11 cellular contexts compared by ENCODE assay signal in genomic region chr2:136874258-136874657, GRCh38.
A peak's percentile ranks its signal among the peaks of the same experiment; 100 is the strongest.
DNase-seq lines count a peak whose midpoint lies in the region; ATAC-seq and TF ChIP-seq lines count a peak whose summit lies in the region.
"Had no signal": no experiment of that assay in that cellular context is flagged by ENCODE, and none has a peak within 500 bp of the region (broad histone marks: within the 10 kb centered on the region; RNA-seq: fewer than 3 reads in every experiment).

No MANE protein-coding gene starts in this region.

- H3K27me3 ChIP-seq in BJ (ENCODE audit: control insufficient read depth, insufficient read depth, low read length) (no peaks in the 10 kb centered on the region), GM23248 (replicated peaks; ENCODE audit: insufficient read depth) (no peaks in the 10 kb centered on the region), foreskin keratinocyte (no peaks in the 10 kb centered on the region), body of pancreas (no peaks in the 10 kb centered on the region)

- H3K79me2 ChIP-seq in GM23248 (ENCODE audit: insufficient read depth): no peaks in the 10 kb centered on the region

- ATAC-seq in foreskin keratinocyte: no peak
- no peak for ATAC-seq in HG02610 (IDR thresholded peaks at IDR 0.05; ENCODE audit: unreplicated experiment)
- no peak for ATAC-seq in HG02938 (IDR thresholded peaks at IDR 0.05; ENCODE audit: unreplicated experiment)
- no peak for ATAC-seq in body of pancreas
- ATAC-seq: T-helper 17 cell had no signal

- no peaks in the 10 kb centered on the region for H3F3A ChIP-seq in GM23248 (ENCODE audit: insufficient read depth)

- POLR2A ChIA-PET in BJ (lab: Charles Lee): interaction anchor here (0.6 kb wide), 1 partner anchor 305 kb away, joined by 3 read pairs; no protein-coding TSS in a partner anchor

- in situ Hi-C loops in GM23248 (cut with MboI): no loop called here

- TF ChIP-seq POLR2A in body of pancreas (IDR thresholded peaks at IDR 0.05): no peak

- H3K9ac ChIP-seq in GM23248: no peak overlapping the region

- no peaks in the 10 kb centered on the region for H3K9me3 ChIP-seq in GM23248 (ENCODE audit: low read depth)
- no peaks in the 10 kb centered on the region for H3K9me3 ChIP-seq in body of pancreas

- no peak overlapping the region for H3K4me2 ChIP-seq in GM23248 (ENCODE audit: unreplicated experiment)

- TF ChIP-seq CTCF in BJ (IDR thresholded peaks at IDR 0.05; ENCODE audit: insufficient read depth, low read depth, low read length) (0 out of 2 replicates have a peak, but pooled peaks have one; percentile 17), foreskin keratinocyte (conservative IDR thresholded peaks at IDR 0.05) (peak; percentile 59), body of pancreas (IDR thresholded peaks at IDR 0.05) (no peak)

- H4K20me1 ChIP-seq in GM23248 (ENCODE audit: insufficient read depth): no peaks in the 10 kb centered on the region

- CTCF ChIA-PET in BJ (lab: Yijun Ruan, JAX): interaction anchor here (0.7 kb wide), 1 partner anchor 650 kb away, joined by 3 read pairs; no protein-coding TSS in a partner anchor

- WGBS in GM23248 (ENCODE audit: low coverage in 1 of 2, low lambda C conversion rate in 2 of 2, missing lambda C conversion rate in 2 of 2), 2 experiments: 25 to 29% methylated on average over 6 of the region's 6 CpGs
- 36 to 43% methylated on average over 6 of the region's 6 CpGs for WGBS in body of pancreas, 2 donors

- intact Hi-C loops in body of pancreas (cut with DNase I): no loop called here

- H3K4me3 ChIP-seq in BJ (ENCODE audit: low read depth, low read length) (no peak overlapping the region), GM23248 (no peak overlapping the region), body of pancreas (no peak overlapping the region)
- H3K4me3 ChIP-seq: lung had no signal

- H3K27ac ChIP-seq in GM23248 (no peak overlapping the region), foreskin keratinocyte (no peak overlapping the region), body of pancreas (no peak overlapping the region)

- H3K9me2 ChIP-seq in GM23248 (ENCODE audit: insufficient read depth): no peaks in the 10 kb centered on the region

- H3K4me1 ChIP-seq in GM23248 (ENCODE audit: insufficient read depth): no peaks in the 10 kb centered on the region
- H3K4me1 ChIP-seq in foreskin keratinocyte: no peaks in the 10 kb centered on the region
- H3K4me1 ChIP-seq in body of pancreas: no peaks in the 10 kb centered on the region

- H3K36me3 ChIP-seq in BJ (ENCODE audit: control insufficient read depth, insufficient read depth, low read length) (no peaks in the 10 kb centered on the region), GM23248 (ENCODE audit: low read depth) (no peaks in the 10 kb centered on the region), body of pancreas (replicated peaks in 1 of 2; ENCODE audit: insufficient read depth in 1 of 2, low read depth in 2 of 2) (no peaks in the 10 kb centered on the region)

- DNase-seq in BJ (ENCODE audit: low read depth) (no peak), GM23248 (peak; percentile 47), NCI-H82 treated with DMSO at 0.1 percent for 48 hours (lab: John Stamatoyannopoulos, UW; ENCODE audit: unreplicated experiment) (peak; percentile 55), foreskin keratinocyte (peak in 1 of 2 donors; percentile 6), GF-D8 (lab: John Stamatoyannopoulos, UW) (no peak), body of pancreas (no peak)
- DNase-seq: amniotic stem cell, T-helper 17 cell had no signal

- H2AFZ ChIP-seq in GM23248: no peak overlapping the region

Comparison
In these comparisons a context has a peak if more than half of its experiments do, and no peak if none do; other contexts are left out.
1. DNase-seq: peak in GM23248 (single experiment) and NCI-H82 treated with DMSO at 0.1 percent for 48 hours (single experiment); none in BJ (single experiment), GF-D8 (single experiment) and body of pancreas (0 of 4).
2. CTCF ChIP-seq: peak in BJ (single experiment) and foreskin keratinocyte (single experiment); none in body of pancreas (0 of 7).